ENCODE assay signal across 1 cellular context in genomic region chr6:159726918-159727716, GRCh38.
TF ChIP-seq lines count a peak whose summit lies in the region.

Gene WTAP (plus strand): TSS chr6:159727506. CDS start chr6:159736266, 8,760 bp downstream.

TF ChIP-seq in HEK293, 187 proteins besides CTCF, POLR2A, EP300 and RAD21 (continued from another document and continues in another):
- peak; percentile 88 for TF ChIP-seq ZBTB10 (tag by site-specific recombination; IDR thresholded peaks at IDR 0.05)
- peak; percentile 82 for TF ChIP-seq EGR2 (tag by site-specific recombination; IDR thresholded peaks at IDR 0.05; ENCODE audit: low read depth)
- no peak for TF ChIP-seq ZNF169 (tag by site-specific recombination; IDR thresholded peaks at IDR 0.05)
- peak; percentile 87 for TF ChIP-seq ZBTB26 (tag by site-specific recombination; optimal IDR thresholded peaks at IDR 0.05)
- TF ChIP-seq ZNF501 (tag by site-specific recombination; IDR thresholded peaks at IDR 0.05) = peak; percentile 99
- TF ChIP-seq HOXA7 (CRISPR knock-in tag; IDR thresholded peaks at IDR 0.05; ENCODE audit: borderline replicate concordance) = no peak; the same call in 1 of the 2 replicates
- TF ChIP-seq ZNF266 (tag by site-specific recombination; IDR thresholded peaks at IDR 0.05; ENCODE audit: low read depth) = 0 out of 2 replicates have a peak, but pooled peaks have one; percentile 27
- peak; percentile 72 for TF ChIP-seq PRDM4 (tag by site-specific recombination; IDR thresholded peaks at IDR 0.05)
- TF ChIP-seq ZBTB17 (tag by site-specific recombination; IDR thresholded peaks at IDR 0.05) = peak; percentile 61
- peak; percentile 54; the same call in 1 of the 2 replicates for TF ChIP-seq ZNF423 (tag by site-specific recombination; IDR thresholded peaks at IDR 0.05)
- 0 out of 2 replicates have a peak, but pooled peaks have one; percentile 84 for TF ChIP-seq ZNF645 (tag by site-specific recombination; IDR thresholded peaks at IDR 0.05)
- TF ChIP-seq TSHZ1 (tag by site-specific recombination; IDR thresholded peaks at IDR 0.05; ENCODE audit: borderline replicate concordance) = peak; percentile 93
- TF ChIP-seq ZSCAN4 (tag by site-specific recombination; IDR thresholded peaks at IDR 0.05) = peak; percentile 50; the same call in 1 of the 2 replicates
- TF ChIP-seq ZNF280D (tag by site-specific recombination; IDR thresholded peaks at IDR 0.05) = peak; percentile 20; the same call in 1 of the 2 replicates
- 0 out of 2 replicates have a peak, but pooled peaks have one; percentile 36 for TF ChIP-seq PRDM6 (tag by site-specific recombination; IDR thresholded peaks at IDR 0.05)
- peak; percentile 10; the same call in 1 of the 2 replicates for TF ChIP-seq ZNF513 (tag by site-specific recombination; IDR thresholded peaks at IDR 0.05)
- no peak for TF ChIP-seq ZNF473 (tag by site-specific recombination; IDR thresholded peaks at IDR 0.05)
- TF ChIP-seq ZNF785 (tag by site-specific recombination; IDR thresholded peaks at IDR 0.05) = peak; percentile 91; the same call in 1 of the 2 replicates
- peak; percentile 85; the same call in 1 of the 2 replicates for TF ChIP-seq ZNF146 (tag by site-specific recombination; IDR thresholded peaks at IDR 0.05)
- TF ChIP-seq ZNF398 (tag by site-specific recombination; IDR thresholded peaks at IDR 0.05) = 0 out of 2 replicates have a peak, but pooled peaks have one; percentile 26
- no peak for TF ChIP-seq BCL6B (tag by site-specific recombination; IDR thresholded peaks at IDR 0.05)
- TF ChIP-seq OSR2 (tag by site-specific recombination; IDR thresholded peaks at IDR 0.05) = peak; percentile 56
- TF ChIP-seq ZNF394 (tag by site-specific recombination; IDR thresholded peaks at IDR 0.05; ENCODE audit: borderline replicate concordance) = peak; percentile 88
- TF ChIP-seq ZNF548 (tag by site-specific recombination; IDR thresholded peaks at IDR 0.05) = no peak
